ENCODE assay signal across 21 cellular contexts in genomic region chr4:76718021-76718420, GRCh38.
"Had no signal": no experiment of that assay in that cellular context is flagged by ENCODE, and none has a peak within 500 bp of the region (broad histone marks: within the 10 kb centered on the region; RNA-seq: fewer than 3 reads in every experiment).

No MANE protein-coding gene starts in this region.

- H3K4me1 ChIP-seq: gastrocnemius medialis, thyroid gland, vagina had no signal

- ATAC-seq: esophagus mucosa, gastrocnemius medialis, left colon, left ventricle myocardium superior, upper lobe of right lung had no signal

- H3K4me3 Mint-ChIP-seq: naive B cell had no signal

- H3K9me3 ChIP-seq: gastrocnemius medialis, right atrium auricular region, sigmoid colon, stomach, thyroid gland, upper lobe of right lung, vagina had no signal

- H3K27ac ChIP-seq: gastrocnemius medialis, right atrium auricular region, skin epidermis, thyroid gland, upper lobe of right lung, vagina had no signal

- H3K36me3 Mint-ChIP-seq: naive B cell had no signal

- H3K36me3 ChIP-seq: gastrocnemius medialis, right atrium auricular region, sigmoid colon, thyroid gland, upper lobe of right lung, vagina had no signal

- H3K27me3 Mint-ChIP-seq: naive B cell had no signal

- H3K9me3 Mint-ChIP-seq: nephron had no signal

- H3K27me3 ChIP-seq: dorsolateral prefrontal cortex, gastrocnemius medialis, right atrium auricular region, sigmoid colon, stomach, thyroid gland, upper lobe of right lung, vagina had no signal

- H3K4me3 ChIP-seq: gastrocnemius medialis, lung, right atrium auricular region, sigmoid colon, skin epidermis, stomach, thyroid gland, upper lobe of right lung, vagina had no signal

- DNase-seq: cortex of kidney; dorsolateral prefrontal cortex; effector memory CD4-positive, alpha-beta T cell; gastrocnemius medialis; glutamatergic neuron; left colon; left ventricle myocardium superior; mesenchymal stem cell; naive B cell; sigmoid colon; stimulated activated CD4-positive, alpha-beta T cell treated with anti-CD3 and anti-CD28 coated beads, Interleukin-12 subunit alpha, Interleukin-12 subunit beta, amount 100 ng/mL, for 4 hours; stimulated activated naive CD4-positive, alpha-beta T cell; stomach; thyroid gland; upper lobe of right lung had no signal
